Comparison of ENCODE assay signal across 14 cellular contexts in genomic region chr10:111481271-111482073, GRCh38.
A peak's percentile ranks its signal among the peaks of the same experiment; 100 is the strongest.
DNase-seq lines count a peak whose midpoint lies in the region; ATAC-seq and TF ChIP-seq lines count a peak whose summit lies in the region.
"Had no signal": no experiment of that assay in that cellular context is flagged by ENCODE, and none has a peak within 500 bp of the region (broad histone marks: within the 10 kb centered on the region; RNA-seq: fewer than 3 reads in every experiment).

No MANE protein-coding gene starts in this region.

- intact Hi-C loops in activated naive CD4-positive, alpha-beta T cell treated with anti-CD3 and anti-CD28 coated beads for 36 hours (cut with micrococcal nuclease) = no loop called here
- intact Hi-C loops in sciatic nerve (cut with DNase I) = no loop called here

- H3K4me3 ChIP-seq in epithelial cell of esophagus (ENCODE audit: low read length) = no peak overlapping the region

- peak; percentile 56 for ATAC-seq in sciatic nerve

- TF ChIP-seq CTCF in epithelial cell of esophagus (IDR thresholded peaks at IDR 0.05; ENCODE audit: insufficient read depth, low read depth, low read length, missing control alignments) = no peak

- H3K4me1 Mint-ChIP-seq in activated naive CD4-positive, alpha-beta T cell treated with anti-CD3 and anti-CD28 coated beads, Interleukin-2, amount 10 ng/mL, durations not matched to agents 7 days and 5 days = no peaks in the 10 kb centered on the region
- H3K4me1 Mint-ChIP-seq in activated naive CD4-positive, alpha-beta T cell treated with anti-CD3 and anti-CD28 coated beads for 36 hours (ENCODE audit: low read depth) = no peaks in the 10 kb centered on the region
- H3K4me1 Mint-ChIP-seq: activated naive CD8-positive, alpha-beta T cell treated with anti-CD3 and anti-CD28 coated beads, Interleukin-2, amount 10 ng/mL, durations not matched to agents 7 days and 5 days had no signal

- CTCF ChIA-PET in activated naive CD4-positive, alpha-beta T cell treated with anti-CD3 and anti-CD28 coated beads, Interleukin-2, amount 10 ng/mL, durations not matched to agents 7 days and 5 days (lab: Charles Lee) = interaction anchor here (1.4 kb wide), 1 partner anchor 34 kb away, joined by 3 read pairs; no protein-coding TSS in a partner anchor
- CTCF ChIA-PET in activated naive CD4-positive, alpha-beta T cell treated with anti-CD3 and anti-CD28 coated beads for 36 hours (lab: Charles Lee) = no interaction called here

- no peak for DNase-seq in activated naive CD4-positive, alpha-beta T cell treated with anti-CD3 and anti-CD28 coated beads, Interleukin-2, amount 10 ng/mL, durations not matched to agents 7 days and 5 days
- no peak for DNase-seq in activated naive CD4-positive, alpha-beta T cell treated with anti-CD3 and anti-CD28 coated beads for 36 hours
- peak; percentile 50 for DNase-seq in OCI-M1 (lab: John Stamatoyannopoulos, UW)
- peak; percentile 46 for DNase-seq in epithelial cell of esophagus (ENCODE audit: low read depth)
- DNase-seq in sciatic nerve (ENCODE audit: low spot score) = no peak
- DNase-seq in AG20443 (ENCODE audit: low spot score) = no peak
- DNase-seq in NCI-H1092 treated with DMSO at 0.1 percent for 48 hours (lab: John Stamatoyannopoulos, UW) = no peak
- no peak for DNase-seq in stimulated activated CD4-positive, alpha-beta T cell treated with anti-CD3 and anti-CD28 coated beads, Interleukin-12 subunit alpha, Interleukin-12 subunit beta, amount 100 ng/mL, for 4 hours
- DNase-seq: activated CD4-positive, alpha-beta T cell treated with anti-CD3 and anti-CD28 coated beads for 48 hours; activated naive CD8-positive, alpha-beta T cell treated with anti-CD3 and anti-CD28 coated beads, Interleukin-2, amount 10 ng/mL, durations not matched to agents 7 days and 5 days; cerebellar nuclear complex; H9; Karpas-422 had no signal

- H3K9me3 Mint-ChIP-seq in activated naive CD4-positive, alpha-beta T cell treated with anti-CD3 and anti-CD28 coated beads, Interleukin-2, amount 10 ng/mL, durations not matched to agents 7 days and 5 days = no peaks in the 10 kb centered on the region
- H3K9me3 Mint-ChIP-seq in activated naive CD4-positive, alpha-beta T cell treated with anti-CD3 and anti-CD28 coated beads for 36 hours = no peaks in the 10 kb centered on the region
- H3K9me3 Mint-ChIP-seq: activated naive CD8-positive, alpha-beta T cell treated with anti-CD3 and anti-CD28 coated beads, Interleukin-2, amount 10 ng/mL, durations not matched to agents 7 days and 5 days; H9 had no signal

- H3K36me3 Mint-ChIP-seq in activated naive CD4-positive, alpha-beta T cell treated with anti-CD3 and anti-CD28 coated beads, Interleukin-2, amount 10 ng/mL, durations not matched to agents 7 days and 5 days = no peaks in the 10 kb centered on the region
- no peaks in the 10 kb centered on the region for H3K36me3 Mint-ChIP-seq in activated naive CD4-positive, alpha-beta T cell treated with anti-CD3 and anti-CD28 coated beads for 36 hours (ENCODE audit: low read depth)
- H3K36me3 Mint-ChIP-seq: activated naive CD8-positive, alpha-beta T cell treated with anti-CD3 and anti-CD28 coated beads, Interleukin-2, amount 10 ng/mL, durations not matched to agents 7 days and 5 days had no signal

- H3K27me3 Mint-ChIP-seq in activated naive CD4-positive, alpha-beta T cell treated with anti-CD3 and anti-CD28 coated beads, Interleukin-2, amount 10 ng/mL, durations not matched to agents 7 days and 5 days = peaks cover 3% of the 10 kb centered on the region
- no peaks in the 10 kb centered on the region for H3K27me3 Mint-ChIP-seq in activated naive CD4-positive, alpha-beta T cell treated with anti-CD3 and anti-CD28 coated beads for 36 hours (ENCODE audit: low read depth)
- H3K27me3 Mint-ChIP-seq: activated naive CD8-positive, alpha-beta T cell treated with anti-CD3 and anti-CD28 coated beads, Interleukin-2, amount 10 ng/mL, durations not matched to agents 7 days and 5 days; progenitor cell of endocrine pancreas had no signal

- H3K27ac Mint-ChIP-seq in activated naive CD4-positive, alpha-beta T cell treated with anti-CD3 and anti-CD28 coated beads, Interleukin-2, amount 10 ng/mL, durations not matched to agents 7 days and 5 days = peak overlapping the region; percentile 35
- no peak overlapping the region for H3K27ac Mint-ChIP-seq in activated naive CD4-positive, alpha-beta T cell treated with anti-CD3 and anti-CD28 coated beads for 36 hours
- H3K27ac Mint-ChIP-seq: activated naive CD8-positive, alpha-beta T cell treated with anti-CD3 and anti-CD28 coated beads, Interleukin-2, amount 10 ng/mL, durations not matched to agents 7 days and 5 days; progenitor cell of endocrine pancreas had no signal

- no peak overlapping the region for H3K4me3 Mint-ChIP-seq in activated naive CD4-positive, alpha-beta T cell treated with anti-CD3 and anti-CD28 coated beads, Interleukin-2, amount 10 ng/mL, durations not matched to agents 7 days and 5 days
- H3K4me3 Mint-ChIP-seq in activated naive CD4-positive, alpha-beta T cell treated with anti-CD3 and anti-CD28 coated beads for 36 hours = no peak overlapping the region
- H3K4me3 Mint-ChIP-seq: activated naive CD8-positive, alpha-beta T cell treated with anti-CD3 and anti-CD28 coated beads, Interleukin-2, amount 10 ng/mL, durations not matched to agents 7 days and 5 days; H9 had no signal

Comparison
In these comparisons a context has a peak if more than half of its experiments do, and no peak if none do; other contexts are left out.
1. DNase-seq: peak in OCI-M1 (single experiment) and epithelial cell of esophagus (single experiment); none in activated naive CD4-positive, alpha-beta T cell treated with anti-CD3 and anti-CD28 coated beads, Interleukin-2, amount 10 ng/mL, durations not matched to agents 7 days and 5 days (single experiment), activated naive CD4-positive, alpha-beta T cell treated with anti-CD3 and anti-CD28 coated beads for 36 hours (single experiment), sciatic nerve (single experiment), AG20443 (single experiment), NCI-H1092 treated with DMSO at 0.1 percent for 48 hours (single experiment) and stimulated activated CD4-positive, alpha-beta T cell treated with anti-CD3 and anti-CD28 coated beads, Interleukin-12 subunit alpha, Interleukin-12 subunit beta, amount 100 ng/mL, for 4 hours (single experiment).